Comparison of ENCODE assay signal across 23 cellular contexts in genomic region chr6:168216741-168217140, GRCh38.
DNase-seq lines count a peak whose midpoint lies in the region; ATAC-seq and TF ChIP-seq lines count a peak whose summit lies in the region.
"Had no signal": no experiment of that assay in that cellular context is flagged by ENCODE, and none has a peak within 500 bp of the region (broad histone marks: within the 10 kb centered on the region; RNA-seq: fewer than 3 reads in every experiment).

No MANE protein-coding gene starts in this region.

- H3K9me3 ChIP-seq in smooth muscle cell (replicated peaks; ENCODE audit: low read depth), result no peaks in the 10 kb centered on the region
- H3K9me3 ChIP-seq: esophagus squamous epithelium, Peyer's patch, upper lobe of left lung had no signal

- H3K4me3 ChIP-seq in smooth muscle cell, result no peak overlapping the region
- H3K4me3 ChIP-seq: esophagus squamous epithelium, Peyer's patch, upper lobe of left lung had no signal

- H3K4me1 ChIP-seq in smooth muscle cell (ENCODE audit: low read depth), result peaks cover 16% of the 10 kb centered on the region
- H3K4me1 ChIP-seq: Peyer's patch, upper lobe of left lung had no signal

- H3K36me3 ChIP-seq in smooth muscle cell (ENCODE audit: low read depth), result no peaks in the 10 kb centered on the region
- H3K36me3 ChIP-seq: esophagus squamous epithelium, Peyer's patch, upper lobe of left lung had no signal

- no peak overlapping the region for H3K4me2 ChIP-seq in smooth muscle cell

- H4K20me1 ChIP-seq in smooth muscle cell (ENCODE audit: low read depth), result no peaks in the 10 kb centered on the region

- no peak for TF ChIP-seq CTCF in VCaP (conservative IDR thresholded peaks at IDR 0.05)
- TF ChIP-seq CTCF in smooth muscle cell (IDR thresholded peaks at IDR 0.05; ENCODE audit: borderline replicate concordance, insufficient read depth, poor library complexity, severe bottlenecking), result no peak

- ATAC-seq in HG03039 (IDR thresholded peaks at IDR 0.05; ENCODE audit: unreplicated experiment) (no peak), GM21723 (IDR thresholded peaks at IDR 0.05; ENCODE audit: unreplicated experiment) (no peak)
- ATAC-seq: activated CD4-positive, CD25-positive, alpha-beta regulatory T cell treated with anti-CD3 and anti-CD28 coated beads, Interleukin-2, amount 50 U/mL, for 24 hours; activated CD8-positive, alpha-beta T cell treated with anti-CD3 and anti-CD28 coated beads for 36 hours; activated T-cell treated with anti-CD3 and anti-CD28 coated beads, Interleukin-2, amount 50 U/mL, for 4 hours; effector memory CD8-positive, alpha-beta T cell; left colon had no signal

- 90% methylated on average over 14 of the region's 14 CpGs for WGBS in smooth muscle cell (ENCODE audit: low lambda C conversion rate)

- H3K79me2 ChIP-seq in smooth muscle cell (ENCODE audit: low read depth), result no peaks in the 10 kb centered on the region

- H3K27ac ChIP-seq in VCaP (peak overlapping the region; percentile 74), smooth muscle cell (ENCODE audit: low read depth) (no peak overlapping the region)
- H3K27ac ChIP-seq: esophagus squamous epithelium, Peyer's patch, upper lobe of left lung had no signal

- no peak overlapping the region for H2AFZ ChIP-seq in smooth muscle cell (ENCODE audit: low read depth)

- H3F3A ChIP-seq in smooth muscle cell (ENCODE audit: low read depth), result no peaks in the 10 kb centered on the region

- DNase-seq in ELF-1 (ENCODE audit: low read depth, low spot score) (peak; percentile 44), head of caudate nucleus (peak in 24 of 42 donors; percentile 18 to 67 (median 44)), pons (ENCODE audit: low spot score) (peak; percentile 22), HT-29 (ENCODE audit: low spot score) (no peak), smooth muscle cell (lab: John Stamatoyannopoulos, UW; ENCODE audit: unreplicated experiment) (no peak)
- DNase-seq: activated CD8-positive, alpha-beta T cell treated with anti-CD3 and anti-CD28 coated beads for 36 hours; activated naive CD4-positive, alpha-beta T cell treated with anti-CD3 and anti-CD28 coated beads for 36 hours; activated T-cell treated with anti-CD3 and anti-CD28 coated beads, Interleukin-2, amount 50 U/mL, for 4 hours; effector memory CD8-positive, alpha-beta T cell; esophagus squamous epithelium; left colon; MV-4-11; NCI-H1694 treated with DMSO at 0.1 percent for 48 hours; NCI-H446; nephron progenitor cell; stimulated activated CD4-positive, alpha-beta T cell treated with anti-CD3 and anti-CD28 coated beads, Interleukin-12 subunit alpha, Interleukin-12 subunit beta, amount 100 ng/mL, for 4 hours; T1000 had no signal

- no peak overlapping the region for H3K9ac ChIP-seq in smooth muscle cell (ENCODE audit: low read depth)

- intact Hi-C loops in head of caudate nucleus (cut with DNase I), result no loop called here

- peaks cover 43% of the 10 kb centered on the region for H3K27me3 ChIP-seq in smooth muscle cell (ENCODE audit: low read depth)
- H3K27me3 ChIP-seq: Peyer's patch, upper lobe of left lung had no signal

Comparison
In these comparisons a context has a peak if more than half of its experiments do, and no peak if none do; other contexts are left out.
1. DNase-seq: peak in ELF-1 (single experiment), head of caudate nucleus (24 of 42) and pons (single experiment); none in HT-29 (single experiment) and smooth muscle cell (single experiment).